ENCODE assay signal across 9 cellular contexts in the genomic region with DNA sequence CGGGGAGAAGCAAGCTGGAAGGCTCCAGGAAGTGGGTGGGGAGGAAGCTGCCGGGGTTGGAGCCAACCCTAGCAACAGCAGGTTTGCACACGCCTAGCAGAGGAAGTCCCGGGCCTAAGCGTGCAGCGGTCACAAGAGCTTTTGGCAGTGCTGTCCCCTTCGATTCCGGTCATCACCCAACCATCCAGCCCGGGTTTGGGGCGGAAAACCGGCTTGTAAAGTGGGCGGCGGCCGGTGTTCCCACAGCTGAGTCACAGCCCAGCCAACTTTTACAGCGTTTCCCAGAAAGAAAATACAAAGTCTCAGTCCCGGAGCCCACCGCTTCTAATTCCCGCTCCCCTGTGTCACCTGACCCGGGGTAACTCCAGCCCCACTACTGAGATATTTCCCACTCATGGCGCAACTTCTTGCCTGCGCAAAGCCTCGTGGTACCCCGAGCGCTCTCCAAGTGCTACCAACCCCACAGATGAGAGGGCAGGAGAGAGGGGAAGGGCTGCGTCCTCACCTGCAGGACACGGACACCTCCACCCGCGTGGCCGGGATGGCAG. TPM values are rescaled to one million over a fixed set of nuclear protein-coding genes. Genes with fewer than 3 reads are reported as not detected.
DNase-seq lines count a peak whose midpoint lies in the region; ATAC-seq and TF ChIP-seq lines count a peak whose summit lies in the region.
"Had no signal": no experiment of that assay in that cellular context is flagged by ENCODE, and none has a peak within 500 bp of the region (broad histone marks: within the 10 kb centered on the region; RNA-seq: fewer than 3 reads in every experiment).

No MANE protein-coding gene starts in this region.

- WGBS in stomach, 5 donors = 1 to 6% (median 2%) methylated on average over 21 to 29 of the region's 29 CpGs

- peaks cover 0 to 40% (median 26%) of the 10 kb centered on the region in 4 donors for H3K4me1 ChIP-seq in stomach

- H3K27ac ChIP-seq in stomach = peak overlapping the region; percentile 85 to 93 (median 91)

- H3K27me3 ChIP-seq in stomach = peaks cover 0 to 16% (median 4%) of the 10 kb centered on the region in 3 donors

- intact Hi-C loops in stomach (cut with DNase I; ENCODE audit: low total_unique reads) = no loop called here

- peak; percentile 56 for ATAC-seq in HG02571 (IDR thresholded peaks at IDR 0.05; ENCODE audit: unreplicated experiment)

- no peaks in the 10 kb centered on the region for H3K36me3 ChIP-seq in stomach

- TF ChIP-seq EP300 in stomach (IDR thresholded peaks at IDR 0.05) = no peak

- DNase-seq in NCI-H226 (peak; percentile 82), epithelial cell of proximal tubule (ENCODE audit: low read depth) (no peak), mucosa of gallbladder (ENCODE audit: low spot score) (peak; percentile 85), stomach (peak; percentile 64)
- peak; percentile 66 for DNase-seq in activated CD8-positive, alpha-beta memory T cell treated with anti-CD3 and anti-CD28 coated beads, Interleukin-2, amount 50 U/mL, for 48 hours
- no peak for DNase-seq in NK-92 treated with Interleukin-12 subunit alpha and Interleukin-12 subunit beta, amount 100 ng/mL, for 24 hours (lab: John Stamatoyannopoulos, UW)

- no peaks in the 10 kb centered on the region for H3K9me3 ChIP-seq in stomach

- TF ChIP-seq CTCF in epithelial cell of proximal tubule (conservative IDR thresholded peaks at IDR 0.05; ENCODE audit: low read depth, low read length) (no peak), stomach (IDR thresholded peaks at IDR 0.05) (no peak)

- H3K4me3 ChIP-seq in epithelial cell of proximal tubule (ENCODE audit: low read depth, low read length) (peak overlapping the region; percentile 89), stomach (peak overlapping the region; percentile 58 to 63 (median 61))

- TF ChIP-seq POLR2A in GM15510 (IDR thresholded peaks at IDR 0.05; ENCODE audit: borderline replicate concordance, extremely low read depth, insufficient read length) (peak; percentile 60), stomach (IDR thresholded peaks at IDR 0.05) (no peak)

RNA-seq across cellular contexts. Expression of gene CPNE8, which starts 0.4 kb away (rescaled TPM):
- total RNA-seq in epithelial cell of proximal tubule = 4.3 and 7.1 TPM in 2 replicates
- total RNA-seq in mucosa of gallbladder = 14.8 TPM
- 10 to 100 TPM in 3 of 5 donors, 1 to 10 TPM in 2; 2.3 to 36.5 (median 14.7) TPM for total RNA-seq in stomach
- polyA plus RNA-seq in stomach = 1 to 10 TPM; 3.4 to 4.9 (median 3.8) TPM
- total RNA-seq: myocyte had no signal

Comparison
In these comparisons a context has a peak if more than half of its experiments do, and no peak if none do; other contexts are left out.
1. DNase-seq: peak in NCI-H226 (single experiment), activated CD8-positive, alpha-beta memory T cell treated with anti-CD3 and anti-CD28 coated beads, Interleukin-2, amount 50 U/mL, for 48 hours (single experiment), mucosa of gallbladder (single experiment) and stomach (single experiment); none in epithelial cell of proximal tubule (single experiment) and NK-92 treated with Interleukin-12 subunit alpha and Interleukin-12 subunit beta, amount 100 ng/mL, for 24 hours (single experiment).